ENCODE assay signal across 8 cellular contexts in the genomic region with DNA sequence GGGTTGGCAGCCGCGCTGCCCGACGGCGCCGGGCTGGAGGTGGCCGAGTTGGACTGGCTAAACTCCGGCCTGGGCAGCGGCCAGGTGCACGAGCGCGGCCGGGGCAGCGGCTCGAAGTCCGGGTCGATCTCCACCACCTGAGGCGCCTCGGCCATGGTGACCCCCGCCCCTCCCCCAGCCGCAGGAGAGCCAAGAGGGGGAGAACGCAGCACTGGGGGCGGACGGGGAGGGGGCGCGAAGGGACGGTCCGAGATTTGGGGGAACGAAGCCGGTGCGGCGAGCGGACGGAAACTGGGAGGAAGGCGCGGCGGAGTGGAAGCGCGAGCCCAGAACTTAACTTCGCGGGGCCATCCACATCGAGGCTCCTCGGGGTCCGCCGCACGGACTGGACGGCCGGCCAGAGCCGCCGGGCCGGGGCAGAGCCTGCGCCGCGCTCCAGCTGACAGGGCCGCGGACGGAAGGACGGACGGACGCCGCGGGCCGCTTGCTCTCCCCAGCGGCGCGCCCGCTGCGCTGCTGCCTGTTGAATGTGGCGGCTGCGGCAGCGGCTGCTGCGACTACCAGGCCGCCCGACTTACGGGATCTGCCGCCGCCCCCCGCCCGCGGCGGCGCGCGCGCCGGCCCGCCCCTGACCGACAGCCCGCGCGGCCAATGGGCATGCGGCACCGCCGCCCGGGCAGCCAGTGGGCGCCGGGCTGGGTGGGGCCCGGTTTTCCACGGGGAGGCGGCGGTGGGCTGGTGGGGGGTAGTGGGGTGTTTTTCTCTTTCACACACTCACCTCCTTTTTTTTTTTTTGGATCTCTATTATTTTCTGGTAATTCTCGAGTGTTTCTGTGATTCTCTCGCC. TPM values are rescaled to one million over a fixed set of nuclear protein-coding genes. Genes with fewer than 3 reads are reported as not detected.
DNase-seq lines count a peak whose midpoint lies in the region; ATAC-seq, FAIRE-seq and TF ChIP-seq lines count a peak whose summit lies in the region.

A gene (minus strand): TSS at position 584 of the 847 bp plus-strand sequence. CDS start 429 bp downstream, at position 155.

- peak within 1 kb of the TSS; percentile 91 to 95 for H3K4me3 ChIP-seq in neutrophil (ENCODE audit: low read depth in 1 of 2, low read length in 1 of 2)

- H3K27me3 ChIP-seq in neutrophil: peaks cover 24% of the 10 kb centered on the region

- DNase-seq in Daoy (ENCODE audit: low read depth): peak; percentile 90
- peak; percentile 69 for DNase-seq in KBM-7
- DNase-seq in SK-MEL-5 (ENCODE audit: low read depth, low spot score): peak; percentile 78
- DNase-seq in activated naive CD4-positive, alpha-beta T cell treated with Interleukin-2 at 50 U/mL for 16 hours: peak; percentile 90
- DNase-seq in frontal cortex (ENCODE audit: low spot score in 2 of 2): peak; percentile 98 to 99

- H3K27ac ChIP-seq in neutrophil: peak within 1 kb of the TSS; percentile 92

- H3K9me3 ChIP-seq in neutrophil: no peaks in the 10 kb centered on the region

- TF ChIP-seq CTCF in neutrophil (IDR thresholded peaks at IDR 0.05) (no peak), subcutaneous adipose tissue (IDR thresholded peaks at IDR 0.05; ENCODE audit: low read depth) (no peak)

- H3K4me1 ChIP-seq in neutrophil (ENCODE audit: control insufficient read depth in 1 of 2, insufficient read depth in 1 of 2, low read depth in 1 of 2, low read length in 1 of 2): peaks cover 29 to 31% of the 10 kb centered on the region in 2 experiments

- FAIRE-seq in frontal cortex (lab: Jason Lieb, UNC): no peak

- no peaks in the 10 kb centered on the region for H3K36me3 ChIP-seq in neutrophil

- in situ Hi-C loops in KBM-7 (cut with MboI; ENCODE audit: low pct_unique_long_range_greater_than_20kb, low sequenced_read_pairs) (no loop called here), SK-MEL-5 (cut with HindIII; ENCODE audit: low pct_unique_long_range_greater_than_20kb, low sequenced_read_pairs) (no loop called here)

- peak; percentile 43 for ATAC-seq in GM21619 (IDR thresholded peaks at IDR 0.05; ENCODE audit: unreplicated experiment)

RNA-seq across cellular contexts. Expression of the gene that starts here (rescaled TPM):
- total RNA-seq in Daoy (2014; rRNA removed; shearing (Covaris generic)): 3.8 and 5.0 TPM in 2 replicates
- total RNA-seq in SK-MEL-5 (2014; rRNA removed; shearing (Covaris generic)): 5.0 and 5.7 TPM in 2 replicates
- 8.6 and 11.4 TPM in 2 replicates for polyA plus RNA-seq in SK-MEL-5 (2015; cell fraction: cytosol; rRNA removed)
- 8.2 and 9.3 TPM in 2 replicates for polyA plus RNA-seq in SK-MEL-5 (2015; cell fraction: nucleus; rRNA removed)
- total RNA-seq in frontal cortex: 9.8 TPM
- total RNA-seq in subcutaneous adipose tissue: 100 to 1,000 TPM in 3 of 4 donors, 10 to 100 TPM in 1; 93.0 to 198 (median 134) TPM

Comparison
In these comparisons a context has a peak if more than half of its experiments do, and no peak if none do; other contexts are left out.
1. Peak in every context shown above with its lines: DNase-seq, ATAC-seq, H3K4me3 ChIP-seq and H3K27ac ChIP-seq.